Comparison of ENCODE assay signal across 16 cellular contexts in genomic region chr1:154429841-154430611, GRCh38. TPM values are rescaled to one million over a fixed set of nuclear protein-coding genes. Genes with fewer than 3 reads are reported as not detected.
DNase-seq lines count a peak whose midpoint lies in the region; ATAC-seq, FAIRE-seq and TF ChIP-seq lines count a peak whose summit lies in the region.
"Had no signal": no experiment of that assay in that cellular context is flagged by ENCODE, and none has a peak within 500 bp of the region (broad histone marks: within the 10 kb centered on the region; RNA-seq: fewer than 3 reads in every experiment).

No MANE protein-coding gene starts in this region.

- no peak overlapping the region for H3K4me3 Mint-ChIP-seq in HFFc6
- 0 out of 2 replicates have a peak overlapping the region, but pooled peaks have one; percentile 20 for H3K4me3 Mint-ChIP-seq in WTC11

- no peak for FAIRE-seq in keratinocyte (lab: Jason Lieb, UNC)

- peaks cover 68% of the 10 kb centered on the region for H3K4me1 ChIP-seq in keratinocyte (ENCODE audit: control insufficient read depth, extremely low read depth, insufficient read depth, low read length)

- no peak for ATAC-seq in WTC11
- ATAC-seq in HG03354 (IDR thresholded peaks at IDR 0.05; ENCODE audit: poor library complexity, severe bottlenecking, unreplicated experiment), result no peak
- ATAC-seq: esophagus mucosa, SK-N-SH treated with all-trans-retinoic acid at 6 μM for 48 hours had no signal

- dilution Hi-C loops in keratinocyte (cut with MboI; ENCODE audit: extremely low pct_ligation_motif_present, low sequenced_read_pairs), result no loop called here

- H3K4me2 ChIP-seq in keratinocyte (ENCODE audit: control insufficient read depth, extremely low read depth, insufficient read depth, low read depth, low read length), result peak overlapping the region; percentile 65

- H3K27ac ChIP-seq in keratinocyte (ENCODE audit: control insufficient read depth, insufficient read depth, low read length), result peak overlapping the region; percentile 95
- H3K27ac ChIP-seq in skin epidermis, result peak overlapping the region in 13 of 21 experiments; percentile 1 to 79 (median 35)

- DNase-seq in HFFc6 (no peak), WTC11 (ENCODE audit: low spot score) (no peak), keratinocyte (ENCODE audit: low read depth, low spot score) (no peak), NCI-H774 (lab: John Stamatoyannopoulos, UW) (no peak), NCI-H146 treated with DMSO at 0.1 percent for 48 hours (lab: John Stamatoyannopoulos, UW; ENCODE audit: unreplicated experiment) (no peak)
- DNase-seq: activated CD4-positive, CD25-positive, alpha-beta regulatory T cell; activated CD8-positive, alpha-beta memory T cell treated with anti-CD3 and anti-CD28 coated beads, Interleukin-2, amount 50 U/mL, for 4 hours; MG63; NCI-H2171 treated with DMSO at 0.1 percent for 48 hours; stimulated activated CD4-positive, alpha-beta T cell treated with anti-CD3 and anti-CD28 coated beads, Interleukin-2, amount 100 ng/mL, for 24 hours; stimulated activated CD8-positive, alpha-beta memory T cell treated with anti-CD3 and anti-CD28 coated beads, Interleukin-4, amount 100 ng/mL, for 48 hours had no signal

- POLR2A ChIA-PET in WTC11 (lab: Charles Lee), result interaction anchor here (0.6 kb wide), 1 partner anchor 358 kb away, joined by 9 read pairs; no protein-coding TSS in a partner anchor

- H3K36me3 Mint-ChIP-seq in HFFc6 (ENCODE audit: low read depth), result peaks cover 4% of the 10 kb centered on the region; the same call in 1 of the 2 replicates
- H3K36me3 Mint-ChIP-seq in WTC11, result no peaks in the 10 kb centered on the region

- no peaks in the 10 kb centered on the region for H3K9me3 ChIP-seq in keratinocyte (ENCODE audit: control insufficient read depth, low read depth, low read length)
- H3K9me3 ChIP-seq: MG63 had no signal

- no peaks in the 10 kb centered on the region for H3K79me2 ChIP-seq in keratinocyte (ENCODE audit: control insufficient read depth, insufficient read depth, low read length)

- H2AFZ ChIP-seq in keratinocyte (ENCODE audit: control insufficient read depth, low read length), result no peak overlapping the region

- peaks cover 0 to 2% of the 10 kb centered on the region in 2 experiments for H3K36me3 ChIP-seq in keratinocyte (ENCODE audit: control insufficient read depth in 2 of 2, extremely low read depth in 1 of 2, insufficient read depth in 2 of 2, low read length in 2 of 2)

- H3K4me3 ChIP-seq in keratinocyte (ENCODE audit: control insufficient read depth in 2 of 3, extremely low read depth in 1 of 3, insufficient read depth in 2 of 3, low read depth in 1 of 3, low read length in 3 of 3) (no peak overlapping the region), skin epidermis (no peak overlapping the region)
- H3K4me3 ChIP-seq: lung, MG63 had no signal

- no peak for TF ChIP-seq CTCF in HFFc6 (IDR thresholded peaks at IDR 0.05)
- TF ChIP-seq CTCF in WTC11 (IDR thresholded peaks at IDR 0.05), result no peak
- TF ChIP-seq CTCF in keratinocyte (optimal IDR thresholded peaks at IDR 0.05 in 1 of 3, IDR thresholded peaks at IDR 0.05 in 1 of 3, conservative IDR thresholded peaks at IDR 0.05 in 1 of 3; ENCODE audit: extremely low read depth in 1 of 3, insufficient read depth in 2 of 3, low read length in 3 of 3), result no peak

- no peaks in the 10 kb centered on the region for H3K9me3 Mint-ChIP-seq in HFFc6
- no peaks in the 10 kb centered on the region for H3K9me3 Mint-ChIP-seq in WTC11

- H3K27ac Mint-ChIP-seq in HFFc6, result peak overlapping the region; percentile 56; the same call in 1 of the 2 replicates
- peak overlapping the region; percentile 64; the same call in 1 of the 2 replicates for H3K27ac Mint-ChIP-seq in WTC11

- CTCF ChIA-PET in WTC11 (lab: Charles Lee), result interaction anchor here (2.8 kb wide), 1 partner anchor 96 kb away, joined by 9 read pairs; no protein-coding TSS in a partner anchor

- H3K4me1 Mint-ChIP-seq in HFFc6 (ENCODE audit: low read depth) (peaks cover 25% of the 10 kb centered on the region), WTC11 (peaks cover 40% of the 10 kb centered on the region)

- no peaks in the 10 kb centered on the region for H3K27me3 ChIP-seq in keratinocyte (ENCODE audit: control insufficient read depth, extremely low read depth, insufficient read depth, low read length)
- H3K27me3 ChIP-seq: MG63 had no signal

- peaks cover 3% of the 10 kb centered on the region for H3K9me1 ChIP-seq in keratinocyte (ENCODE audit: control insufficient read depth, extremely low read depth, insufficient read depth, low read length)

- H3K27me3 Mint-ChIP-seq in HFFc6 (ENCODE audit: insufficient read depth), result peaks cover 5% of the 10 kb centered on the region
- no peaks in the 10 kb centered on the region for H3K27me3 Mint-ChIP-seq in WTC11 (ENCODE audit: low read depth)

- H4K20me1 ChIP-seq in keratinocyte (ENCODE audit: control insufficient read depth, extremely low read depth, insufficient read depth, low read length), result no peaks in the 10 kb centered on the region

- H3K9ac ChIP-seq in keratinocyte (ENCODE audit: control insufficient read depth, extremely low read depth, insufficient read depth, low read length), result peak overlapping the region; percentile 58

TF ChIP-seq in WTC11, 78 proteins besides CTCF, POLR2A, EP300 and RAD21:
- TF ChIP-seq IRF2 (CRISPR knock-in tag; IDR thresholded peaks at IDR 0.05; ENCODE audit: borderline replicate concordance, low read depth) (no peak), ZNF232 (CRISPR knock-in tag; IDR thresholded peaks at IDR 0.05) (0 out of 2 replicates have a peak, but pooled peaks have one; percentile 46), USF2 (CRISPR knock-in tag; IDR thresholded peaks at IDR 0.05) (0 out of 2 replicates have a peak, but pooled peaks have one; percentile 9), IRF1 (CRISPR knock-in tag; IDR thresholded peaks at IDR 0.05) (no peak)
- TF ChIP-seq, protein P1, sequence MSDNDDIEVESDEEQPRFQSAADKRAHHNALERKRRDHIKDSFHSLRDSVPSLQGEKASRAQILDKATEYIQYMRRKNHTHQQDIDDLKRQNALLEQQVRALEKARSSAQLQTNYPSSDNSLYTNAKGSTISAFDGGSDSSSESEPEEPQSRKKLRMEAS (CRISPR knock-in tag; IDR thresholded peaks at IDR 0.05), result peak; percentile 68

RNA-seq across cellular contexts. Expression of gene IL6R, which starts 24.9 kb away (rescaled TPM):
- 1 to 10 TPM; 2.0 to 3.9 (median 2.3) TPM for total RNA-seq in HFFc6 (2021; fragmentation: NEBNext Ultra II Directional; extraction: Animal tissue kit (Norgen Biotek cat#: 25700))
- 3.2 to 7.0 TPM (median 3.4 TPM) in 3 replicates for total RNA-seq in WTC11 (2021)
- polyA plus RNA-seq in keratinocyte, result 12.6 to 24.1 TPM (median 15.9 TPM) in 3 replicates
- 12.4 TPM for polyA plus RNA-seq in keratinocyte (2011; ENCODE audit: low read depth)
- 8.2 and 11.1 TPM in 2 replicates for polyA plus RNA-seq in keratinocyte (2011; cell fraction: cytosol; rRNA removed)
- 30.5 and 37.3 TPM in 2 replicates for polyA plus RNA-seq in keratinocyte (2011; cell fraction: nucleus; rRNA removed)
- polyA plus RNA-seq in keratinocyte (2012; ENCODE audit: low replicate concordance), result 9.3 and 24.5 TPM in 2 replicates
- polyA minus RNA-seq in keratinocyte, result 33.9 to 71.2 TPM (median 38.4 TPM) in 3 replicates
- 28.0 TPM for polyA minus RNA-seq in keratinocyte (2011; cell fraction: cytosol; rRNA and poly(A)+ RNA removed)
- polyA minus RNA-seq in keratinocyte (2011; cell fraction: nucleus; rRNA and poly(A)+ RNA removed), result 38.8 and 51.2 TPM in 2 replicates
